11 cellular contexts compared by ENCODE assay signal in the genomic region with DNA sequence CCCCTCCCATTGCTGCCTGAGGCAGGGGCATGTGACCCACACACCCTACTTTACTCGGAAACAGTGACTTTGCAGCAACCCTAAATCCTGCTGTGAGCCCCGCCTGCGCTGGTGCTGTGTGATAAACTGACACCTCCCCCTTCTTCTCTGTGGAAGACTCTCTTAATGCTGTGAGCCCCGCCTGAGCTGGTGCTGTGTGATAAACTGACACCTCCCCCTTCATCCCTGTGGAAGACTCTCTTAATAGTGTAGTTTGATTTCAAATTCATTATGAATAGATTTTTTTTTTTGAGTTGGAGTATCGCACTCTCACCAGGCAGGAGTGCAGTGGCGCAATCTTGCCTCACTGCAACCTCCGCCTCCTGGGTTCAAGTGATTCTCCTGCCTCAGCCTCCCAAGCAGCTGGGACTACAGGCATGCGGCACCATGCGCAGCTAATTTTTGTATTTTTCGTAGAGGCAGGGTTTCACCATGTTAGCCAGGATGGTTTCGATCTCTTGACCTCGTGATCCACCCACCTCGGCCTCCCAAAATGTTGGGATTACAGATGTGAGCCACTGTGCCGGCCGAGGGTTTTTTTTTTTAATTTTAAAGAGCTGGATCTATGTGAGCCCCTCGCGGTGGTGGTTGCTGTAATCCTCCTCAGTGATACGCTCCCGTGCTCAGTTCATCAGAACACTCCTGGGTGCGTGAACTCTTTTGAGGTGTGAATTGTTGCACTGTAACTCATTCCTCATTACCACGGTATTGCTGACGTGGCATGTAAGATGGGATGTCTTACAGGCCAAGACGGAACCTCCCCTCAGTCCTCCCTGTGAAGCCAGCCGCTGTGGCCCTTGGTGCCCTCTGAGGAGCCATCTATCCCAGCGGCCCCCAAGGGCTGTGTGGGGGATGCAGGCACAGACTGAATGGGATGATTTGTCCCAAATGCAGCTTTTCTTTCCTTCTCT.
DNase-seq lines count a peak whose midpoint lies in the region; ATAC-seq and TF ChIP-seq lines count a peak whose summit lies in the region.
"Had no signal": no experiment of that assay in that cellular context is flagged by ENCODE, and none has a peak within 500 bp of the region (broad histone marks: within the 10 kb centered on the region; RNA-seq: fewer than 3 reads in every experiment).

No MANE protein-coding gene starts in this region.

- no peaks in the 10 kb centered on the region for H3K9me3 Mint-ChIP-seq in dendritic cell treated with granulocyte-macrophage colony-stimulating factor and Interleukin-4, amounts not matched to agents 40 ng/mL and 50 ng/mL, for 4 days
- H3K9me3 Mint-ChIP-seq in mesothelial cell of epicardium = no peaks in the 10 kb centered on the region

- intact Hi-C loops in dendritic cell treated with granulocyte-macrophage colony-stimulating factor and Interleukin-4, amounts not matched to agents 40 ng/mL and 50 ng/mL, for 4 days (cut with micrococcal nuclease) = no loop called here

- peaks cover 41% of the 10 kb centered on the region for H3K4me1 Mint-ChIP-seq in dendritic cell treated with granulocyte-macrophage colony-stimulating factor and Interleukin-4, amounts not matched to agents 40 ng/mL and 50 ng/mL, for 4 days (ENCODE audit: low read depth)
- peaks cover 27% of the 10 kb centered on the region for H3K4me1 Mint-ChIP-seq in mesothelial cell of epicardium

- H3K27ac ChIP-seq in HUES6 (ENCODE audit: low read depth, low read length) = no peak overlapping the region
- H3K27ac ChIP-seq: SJSA1, skin epidermis had no signal

- no peaks in the 10 kb centered on the region for H3K9me3 ChIP-seq in HUES6 (ENCODE audit: control insufficient read depth, insufficient read depth, low read depth, low read length)
- H3K9me3 ChIP-seq: SJSA1 had no signal

- peak overlapping the region; percentile 12 for H3K9ac ChIP-seq in HUES6 (ENCODE audit: low read length)

- H3K4me3 ChIP-seq in HUES6 (ENCODE audit: low read depth, low read length) = peak overlapping the region; percentile 6; the same call in 1 of the 2 replicates
- H3K4me3 ChIP-seq: SJSA1, skin epidermis had no signal

- H3K36me3 Mint-ChIP-seq in dendritic cell treated with granulocyte-macrophage colony-stimulating factor and Interleukin-4, amounts not matched to agents 40 ng/mL and 50 ng/mL, for 4 days (ENCODE audit: low read depth) = no peaks in the 10 kb centered on the region
- no peaks in the 10 kb centered on the region for H3K36me3 Mint-ChIP-seq in mesothelial cell of epicardium

- no peaks in the 10 kb centered on the region for H3K36me3 ChIP-seq in HUES6 (ENCODE audit: control insufficient read depth, insufficient read depth, low read length)
- H3K36me3 ChIP-seq: SJSA1 had no signal

- peak overlapping the region; percentile 27 for H3K27ac Mint-ChIP-seq in dendritic cell treated with granulocyte-macrophage colony-stimulating factor and Interleukin-4, amounts not matched to agents 40 ng/mL and 50 ng/mL, for 4 days
- H3K27ac Mint-ChIP-seq in mesothelial cell of epicardium = no peak overlapping the region

- H3K4me1 ChIP-seq in HUES6 (ENCODE audit: control insufficient read depth, insufficient read depth, low read length) = peaks cover 40% of the 10 kb centered on the region

- no peaks in the 10 kb centered on the region for H3K27me3 Mint-ChIP-seq in dendritic cell treated with granulocyte-macrophage colony-stimulating factor and Interleukin-4, amounts not matched to agents 40 ng/mL and 50 ng/mL, for 4 days
- no peaks in the 10 kb centered on the region for H3K27me3 Mint-ChIP-seq in mesothelial cell of epicardium (ENCODE audit: low read depth)

- TF ChIP-seq CTCF in mesothelial cell of epicardium (IDR thresholded peaks at IDR 0.05; ENCODE audit: unreplicated experiment) = no peak

- peak overlapping the region; percentile 54 for H3K4me3 Mint-ChIP-seq in dendritic cell treated with granulocyte-macrophage colony-stimulating factor and Interleukin-4, amounts not matched to agents 40 ng/mL and 50 ng/mL, for 4 days
- no peak overlapping the region for H3K4me3 Mint-ChIP-seq in mesothelial cell of epicardium

- no peaks in the 10 kb centered on the region for H3K27me3 ChIP-seq in HUES6 (ENCODE audit: control insufficient read depth, insufficient read depth, low read length)
- H3K27me3 ChIP-seq: SJSA1 had no signal

- peak; percentile 13 for DNase-seq in activated CD4-positive, alpha-beta T cell treated with anti-CD3 and anti-CD28 coated beads for 1 hour
- peak in 2 of 3 experiments; percentile 16 to 38 for DNase-seq in stimulated activated CD4-positive, alpha-beta T cell treated with anti-CD3 and anti-CD28 coated beads, TNF-alpha, amount 100 ng/mL, for 4 hours (ENCODE audit: low read depth in 3 of 3)
- DNase-seq in NCI-H1048 (lab: John Stamatoyannopoulos, UW) (no peak), mesothelial cell of epicardium (ENCODE audit: low spot score in 2 of 2, unreplicated experiment in 2 of 2) (no peak)
- DNase-seq: GOT3 had no signal

- ATAC-seq in GM19328 (IDR thresholded peaks at IDR 0.05; ENCODE audit: unreplicated experiment) (no peak), HG03139 (IDR thresholded peaks at IDR 0.05; ENCODE audit: unreplicated experiment) (no peak)

Comparison
In these comparisons a context has a peak if more than half of its experiments do, and no peak if none do; other contexts are left out.
1. DNase-seq: peak in activated CD4-positive, alpha-beta T cell treated with anti-CD3 and anti-CD28 coated beads for 1 hour (single experiment) and stimulated activated CD4-positive, alpha-beta T cell treated with anti-CD3 and anti-CD28 coated beads, TNF-alpha, amount 100 ng/mL, for 4 hours (2 of 3); none in NCI-H1048 (single experiment) and mesothelial cell of epicardium (0 of 2).